Comparison of ENCODE assay signal across 8 cellular contexts in the genomic region with DNA sequence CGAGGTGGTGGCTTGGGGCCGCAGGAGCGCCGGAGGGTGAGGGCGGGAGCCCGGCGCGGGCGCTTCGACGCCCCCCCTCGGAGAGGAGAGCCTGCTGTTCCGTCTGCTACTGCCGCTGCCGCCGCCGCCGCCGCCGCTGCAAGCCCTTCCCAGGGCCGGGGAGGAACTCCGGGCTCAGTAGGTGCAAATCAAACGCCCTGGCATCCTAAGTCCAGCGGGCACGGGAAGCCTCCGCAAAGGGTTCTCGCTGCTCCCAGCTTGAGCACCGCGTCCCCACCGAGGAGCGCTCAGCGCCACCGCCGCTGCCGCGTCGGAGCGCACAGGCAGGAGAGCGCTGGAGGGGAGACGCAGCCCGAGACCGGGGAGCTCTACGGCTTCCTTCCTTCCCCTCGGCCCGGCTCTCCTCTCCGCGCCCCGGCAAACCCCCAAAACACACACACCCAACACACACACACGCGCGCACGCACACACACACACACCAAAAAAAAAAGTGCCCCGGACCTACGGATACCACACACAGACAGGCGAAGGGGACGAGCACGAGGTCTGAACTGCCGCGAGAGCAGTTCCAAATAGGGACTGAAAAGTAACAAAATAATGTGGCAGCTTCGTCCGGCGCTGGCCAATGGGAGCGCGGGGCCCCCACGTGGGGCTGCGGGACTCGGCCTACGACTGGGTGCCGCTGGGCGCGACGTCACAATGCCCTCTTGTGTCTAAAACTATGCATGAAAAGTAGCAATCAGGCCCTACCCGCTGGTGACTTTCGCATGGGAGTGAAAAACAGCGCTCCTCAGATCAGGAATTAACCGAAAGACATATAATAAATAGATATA. TPM values are rescaled to one million over a fixed set of nuclear protein-coding genes. Genes with fewer than 3 reads are reported as not detected.
A peak's percentile ranks its signal among the peaks of the same experiment; 100 is the strongest.
DNase-seq lines count a peak whose midpoint lies in the region; ATAC-seq and TF ChIP-seq lines count a peak whose summit lies in the region.

Gene TLE3 (minus strand): TSS at position 581 of the 833 bp plus-strand sequence. CDS start 1,119 bp downstream, outside the sequence.

- H3K36me3 Mint-ChIP-seq in activated B cell treated with CpG ODN at 0.5 μM for 24 hours (ENCODE audit: low read depth) = peaks cover 35% of the 10 kb centered on the region

- H3K27ac Mint-ChIP-seq in activated B cell treated with CpG ODN at 0.5 μM for 24 hours = peak within 1 kb of the TSS; percentile 97

- DNase-seq in AG08395 (ENCODE audit: low spot score) (peak; percentile 99), NCI-H226 (peak; percentile 99), activated B cell treated with CpG ODN at 0.5 μM for 24 hours (peak; percentile 96), inferior parietal cortex (ENCODE audit: extremely low spot score) (peak; percentile 98)
- DNase-seq in central memory CD4-positive, alpha-beta T cell = peak; percentile 98
- DNase-seq in stimulated activated CD4-positive, alpha-beta T cell treated with anti-CD3 and anti-CD28 coated beads, Interleukin-12 subunit alpha, Interleukin-12 subunit beta, amount 100 ng/mL, for 24 hours (ENCODE audit: low read depth in 2 of 2) = peak; percentile 93 to 95

- CTCF ChIA-PET in activated B cell treated with CpG ODN at 0.5 μM for 24 hours (lab: Charles Lee) = interaction anchor here (0.6 to 2.4 kb wide), 18 partner anchors 11 to 521 kb away, joined by 3 to 11 read pairs (median 4); no protein-coding TSS in a partner anchor

- ATAC-seq in GM18907 (IDR thresholded peaks at IDR 0.05; ENCODE audit: unreplicated experiment) (peak; percentile 55), HG03175 (IDR thresholded peaks at IDR 0.05; ENCODE audit: unreplicated experiment) (peak; percentile 65), activated B cell treated with CpG ODN at 0.5 μM for 24 hours (ENCODE audit: low read depth) (peak; percentile 56)

- peaks cover 60% of the 10 kb centered on the region for H3K4me1 Mint-ChIP-seq in activated B cell treated with CpG ODN at 0.5 μM for 24 hours

- POLR2A ChIA-PET in activated B cell treated with CpG ODN at 0.5 μM for 24 hours (lab: Charles Lee) = interaction anchor here (0.6 to 5.8 kb wide), 59 partner anchors 9 to 1380 kb away, joined by 3 to 84 read pairs (median 4); partner anchors contain the start of gene RPLP1

- TF ChIP-seq CTCF in activated B cell treated with CpG ODN at 0.5 μM for 24 hours (IDR thresholded peaks at IDR 0.05) = no peak

- H3K4me3 Mint-ChIP-seq in activated B cell treated with CpG ODN at 0.5 μM for 24 hours = peak within 1 kb of the TSS; percentile 98

- peaks cover 2% of the 10 kb centered on the region for H3K27me3 Mint-ChIP-seq in activated B cell treated with CpG ODN at 0.5 μM for 24 hours

- H3K9me3 Mint-ChIP-seq in activated B cell treated with CpG ODN at 0.5 μM for 24 hours = no peaks in the 10 kb centered on the region

- intact Hi-C loops in activated B cell treated with CpG ODN at 0.5 μM for 24 hours (cut with micrococcal nuclease) = loop anchor here (1.0 to 5.0 kb wide), 12 partner anchors 61 to 635 kb away; no protein-coding TSS in a partner anchor

RNA-seq across cellular contexts. Expression of gene TLE3, which starts in this region (rescaled TPM):
- total RNA-seq in activated B cell treated with CpG ODN at 0.5 μM for 24 hours = 106 and 110 TPM in 2 replicates

Comparison
In these comparisons a context has a peak if more than half of its experiments do, and no peak if none do; other contexts are left out.
1. Peak in every context shown above with its lines: DNase-seq and ATAC-seq.